ENCODE assay signal across 12 cellular contexts in genomic region chr21:17726047-17726446, GRCh38.
DNase-seq lines count a peak whose midpoint lies in the region; TF ChIP-seq lines count a peak whose summit lies in the region.
"Had no signal": no experiment of that assay in that cellular context is flagged by ENCODE, and none has a peak within 500 bp of the region (broad histone marks: within the 10 kb centered on the region; RNA-seq: fewer than 3 reads in every experiment).

No MANE protein-coding gene starts in this region.

- H3K4me1 Mint-ChIP-seq in CD4-positive, alpha-beta memory T cell = peaks cover 5 to 7% (median 6%) of the 10 kb centered on the region in 4 donors

- 90 to 93% methylated on average over 1 of the region's 1 CpG for WGBS in sigmoid colon, 2 donors

- intact Hi-C loops in sigmoid colon (cut with DNase I) = no loop called here
- intact Hi-C loops in CD4-positive, alpha-beta memory T cell (cut with micrococcal nuclease) = no loop called here

- H3K36me3 Mint-ChIP-seq in CD4-positive, alpha-beta memory T cell = no peaks in the 10 kb centered on the region

- DNase-seq in DMS53 (lab: John Stamatoyannopoulos, UW) = peak; percentile 65
- peak; percentile 11 for DNase-seq in HT-29 (ENCODE audit: low spot score)
- peak; percentile 9 for DNase-seq in RWPE1 (ENCODE audit: low spot score)
- DNase-seq in iPS-NIHi11 (ENCODE audit: low spot score) = peak; percentile 47
- no peak for DNase-seq in sigmoid colon
- no peak for DNase-seq in CD4-positive, alpha-beta memory T cell
- no peak for DNase-seq in activated effector memory CD4-positive, alpha-beta T cell treated with Interleukin-2 at 50 U/mL for 16 hours
- no peak for DNase-seq in NCI-H226
- DNase-seq: activated T-cell treated with anti-CD3 and anti-CD28 coated beads, Interleukin-2, amount 50 U/mL, for 72 hours; GF-D8; heart left ventricle; T-helper 9 cell had no signal

- H3K9me3 Mint-ChIP-seq in CD4-positive, alpha-beta memory T cell = no peaks in the 10 kb centered on the region
- H3K9me3 Mint-ChIP-seq: activated T-cell treated with anti-CD3 and anti-CD28 coated beads, Interleukin-2, amount 50 U/mL, for 72 hours had no signal

- no peak overlapping the region for H3K27ac Mint-ChIP-seq in CD4-positive, alpha-beta memory T cell
- H3K27ac Mint-ChIP-seq: activated T-cell treated with anti-CD3 and anti-CD28 coated beads, Interleukin-2, amount 50 U/mL, for 72 hours had no signal

- H3K4me3 Mint-ChIP-seq in CD4-positive, alpha-beta memory T cell = no peak overlapping the region
- H3K4me3 Mint-ChIP-seq: activated T-cell treated with anti-CD3 and anti-CD28 coated beads, Interleukin-2, amount 50 U/mL, for 72 hours had no signal

- no peaks in the 10 kb centered on the region for H3K9me3 ChIP-seq in sigmoid colon
- H3K9me3 ChIP-seq in CD4-positive, alpha-beta memory T cell (ENCODE audit: control insufficient read depth in 1 of 2, low read length in 2 of 2) = no peaks in the 10 kb centered on the region
- H3K9me3 ChIP-seq: heart left ventricle had no signal

- TF ChIP-seq CTCF in RWPE1 (conservative IDR thresholded peaks at IDR 0.05; ENCODE audit: low read depth) (no peak; the same call in 1 of the 2 replicates), sigmoid colon (IDR thresholded peaks at IDR 0.05) (no peak)

- H3K27me3 ChIP-seq in sigmoid colon = no peaks in the 10 kb centered on the region
- H3K27me3 ChIP-seq in CD4-positive, alpha-beta memory T cell (ENCODE audit: insufficient read depth, low read length) = no peaks in the 10 kb centered on the region
- H3K27me3 ChIP-seq: heart left ventricle had no signal

- POLR2A ChIA-PET in RWPE1 (lab: Yijun Ruan, JAX; ENCODE audit: low non-redundant PET) = no interaction called here
- POLR2A ChIA-PET in CD4-positive, alpha-beta memory T cell (lab: Charles Lee; ENCODE audit: partially characterized antibody) = no interaction called here

- no peak for TF ChIP-seq EP300 in sigmoid colon (IDR thresholded peaks at IDR 0.05)

- CTCF ChIA-PET in RWPE1 (lab: Yijun Ruan, JAX) = no interaction called here
- CTCF ChIA-PET in CD4-positive, alpha-beta memory T cell (lab: Charles Lee; ENCODE audit: partially characterized antibody) = interaction anchor here (1.6 kb wide), 1 partner anchor 200 kb away, joined by 5 read pairs; no protein-coding TSS in a partner anchor

- H3K4me1 ChIP-seq in sigmoid colon = no peaks in the 10 kb centered on the region
- no peaks in the 10 kb centered on the region for H3K4me1 ChIP-seq in CD4-positive, alpha-beta memory T cell (ENCODE audit: insufficient read depth, low read length)

- no peak for TF ChIP-seq POLR2A in sigmoid colon (IDR thresholded peaks at IDR 0.05)

- no peak overlapping the region for H3K4me3 ChIP-seq in sigmoid colon
- H3K4me3 ChIP-seq in CD4-positive, alpha-beta memory T cell (ENCODE audit: low read length in 2 of 2) = no peak overlapping the region
- H3K4me3 ChIP-seq: heart left ventricle had no signal

- H3K36me3 ChIP-seq in sigmoid colon = no peaks in the 10 kb centered on the region
- H3K36me3 ChIP-seq in CD4-positive, alpha-beta memory T cell (ENCODE audit: insufficient read depth, low read length) = no peaks in the 10 kb centered on the region
- H3K36me3 ChIP-seq: heart left ventricle had no signal

- H3K27ac ChIP-seq in RWPE1 = no peak overlapping the region
- H3K27ac ChIP-seq in sigmoid colon = no peak overlapping the region
- H3K27ac ChIP-seq in CD4-positive, alpha-beta memory T cell (ENCODE audit: low read depth, low read length) = no peak overlapping the region
- H3K27ac ChIP-seq: heart left ventricle had no signal

- no peaks in the 10 kb centered on the region for H3K27me3 Mint-ChIP-seq in CD4-positive, alpha-beta memory T cell

Comparison
In these comparisons a context has a peak if more than half of its experiments do, and no peak if none do; other contexts are left out.
1. DNase-seq: peak in DMS53 (single experiment), HT-29 (single experiment), RWPE1 (single experiment) and iPS-NIHi11 (single experiment); none in sigmoid colon (single experiment), CD4-positive, alpha-beta memory T cell (0 of 5), activated effector memory CD4-positive, alpha-beta T cell treated with Interleukin-2 at 50 U/mL for 16 hours (single experiment) and NCI-H226 (single experiment).